20 cellular contexts compared by ENCODE assay signal in the genomic region with DNA sequence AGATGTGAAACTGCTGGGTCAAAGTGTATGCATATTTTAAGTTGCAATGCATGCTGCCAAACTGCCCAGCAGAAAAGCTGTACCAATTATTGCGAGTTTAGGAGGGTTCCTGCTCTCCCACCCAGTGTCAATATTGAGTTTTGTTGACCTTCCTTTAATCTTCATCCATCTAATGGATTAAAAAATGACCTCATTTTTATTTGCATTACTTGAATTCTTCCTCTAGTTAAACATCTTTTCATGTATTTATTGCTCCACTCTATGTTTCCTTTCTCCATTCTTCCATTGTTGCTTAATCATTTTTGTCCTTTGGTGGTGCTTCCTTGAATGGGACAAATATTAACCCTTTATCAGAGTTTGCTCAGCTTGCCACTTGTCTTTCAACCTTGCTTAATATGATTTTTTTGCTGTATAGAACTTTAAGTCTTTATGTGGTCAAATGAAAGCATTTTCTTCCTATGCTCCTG. TPM values are rescaled to one million over a fixed set of nuclear protein-coding genes. Genes with fewer than 3 reads are reported as not detected.
"Had no signal": no experiment of that assay in that cellular context is flagged by ENCODE, and none has a peak within 500 bp of the region (broad histone marks: within the 10 kb centered on the region; RNA-seq: fewer than 3 reads in every experiment).

No MANE protein-coding gene starts in this region.

- H3K27me3 ChIP-seq: gastroesophageal sphincter had no signal

- H3K27ac ChIP-seq: epithelial cell of prostate, gastroesophageal sphincter had no signal

- DNase-seq: activated CD4-positive, alpha-beta T cell treated with anti-CD3 and anti-CD28 coated beads, Interleukin-2, amount 50 U/mL, for 1 hour; activated naive CD4-positive, alpha-beta T cell treated with anti-CD3 and anti-CD28 coated beads, Interleukin-2, amount 50 U/mL, for 16 hours; amniotic stem cell; effector memory CD4-positive, alpha-beta T cell; hippocampal formation; occipital lobe; right cardiac atrium; stimulated activated CD4-positive, alpha-beta T cell treated with anti-CD3 and anti-CD28 coated beads, Interleukin-1b, Interleukin-23, amount 100 ng/mL, for 48 hours; stimulated activated naive CD8-positive, alpha-beta T cell treated with anti-CD3 and anti-CD28 coated beads, Interleukin-15, amount 100 ng/mL, for 72 hours; T-helper 17 cell had no signal

- H3K4me2 ChIP-seq: smooth muscle cell had no signal

- ATAC-seq: gastroesophageal sphincter; natural killer cell treated with Interleukin-12 subunit alpha and Interleukin-12 subunit beta and Interleukin-15 and Interleukin-18, amount 100 ng/mL, for 72 hours; stimulated activated naive CD8-positive, alpha-beta T cell treated with anti-CD3 and anti-CD28 coated beads, Interleukin-15, amount 100 ng/mL, for 72 hours; T-helper 17 cell had no signal

- FAIRE-seq: TTC549, urothelium cell line had no signal

- H3K27ac Mint-ChIP-seq: activated T-helper 2 cell treated with anti-CD3 and anti-CD28 coated beads, Interferon-gamma antibody, Interleukin-2, Interleukin-4, amounts not matched to agents 10 μg/mL and 5 μg/mL and 100 μg/mL, durations not matched to agents 14 hours and 24 hours and 36 hours; natural killer cell treated with Interleukin-12 subunit alpha and Interleukin-12 subunit beta and Interleukin-15 and Interleukin-18, amount 100 ng/mL, for 72 hours; progenitor cell of endocrine pancreas; stimulated activated naive CD8-positive, alpha-beta T cell treated with anti-CD3 and anti-CD28 coated beads, Interleukin-15, amount 100 ng/mL, for 72 hours; T-helper 17 cell had no signal

- H3K4me3 ChIP-seq: gastroesophageal sphincter, smooth muscle cell had no signal

- H3K9me3 Mint-ChIP-seq: activated T-helper 2 cell treated with anti-CD3 and anti-CD28 coated beads, Interferon-gamma antibody, Interleukin-2, Interleukin-4, amounts not matched to agents 10 μg/mL and 5 μg/mL and 100 μg/mL, durations not matched to agents 14 hours and 24 hours and 36 hours; natural killer cell treated with Interleukin-12 subunit alpha and Interleukin-12 subunit beta and Interleukin-15 and Interleukin-18, amount 100 ng/mL, for 72 hours; stimulated activated naive CD8-positive, alpha-beta T cell treated with anti-CD3 and anti-CD28 coated beads, Interleukin-15, amount 100 ng/mL, for 72 hours had no signal

- H3K36me3 Mint-ChIP-seq: natural killer cell treated with Interleukin-12 subunit alpha and Interleukin-12 subunit beta and Interleukin-15 and Interleukin-18, amount 100 ng/mL, for 72 hours had no signal

- H3K9me3 ChIP-seq: gastroesophageal sphincter had no signal

- H3K4me3 Mint-ChIP-seq: brain; natural killer cell treated with Interleukin-12 subunit alpha and Interleukin-12 subunit beta and Interleukin-15 and Interleukin-18, amount 100 ng/mL, for 72 hours; stimulated activated naive CD8-positive, alpha-beta T cell treated with anti-CD3 and anti-CD28 coated beads, Interleukin-15, amount 100 ng/mL, for 72 hours; T-helper 17 cell had no signal

- H3K27me3 Mint-ChIP-seq: brain; natural killer cell treated with Interleukin-12 subunit alpha and Interleukin-12 subunit beta and Interleukin-15 and Interleukin-18, amount 100 ng/mL, for 72 hours; progenitor cell of endocrine pancreas; stimulated activated naive CD8-positive, alpha-beta T cell treated with anti-CD3 and anti-CD28 coated beads, Interleukin-15, amount 100 ng/mL, for 72 hours; T-helper 17 cell had no signal

RNA-seq across cellular contexts. Expression of a gene that starts 32.4 kb away (rescaled TPM):
- total RNA-seq: activated CD8-positive, alpha-beta memory T cell treated with anti-CD3 and anti-CD28 coated beads for 36 hours had no signal
